Comparison of ENCODE assay signal across 28 cellular contexts in genomic region chr1:227556288-227556687, GRCh38.
"Had no signal": no experiment of that assay in that cellular context is flagged by ENCODE, and none has a peak within 500 bp of the region (broad histone marks: within the 10 kb centered on the region; RNA-seq: fewer than 3 reads in every experiment).

No MANE protein-coding gene starts in this region.

- DNase-seq: hypothalamus; immature natural killer cell; kidney; left ventricle myocardium inferior; mesendoderm; naive thymus-derived CD4-positive, alpha-beta T cell; ovary; posterior cingulate gyrus; retina; sigmoid colon; small intestine; stimulated activated CD4-positive, alpha-beta T cell treated with anti-CD3 and anti-CD28 coated beads, Interleukin-1b, Interleukin-23, amount 100 ng/mL, for 48 hours; stimulated activated CD4-positive, alpha-beta T cell treated with anti-CD3 and anti-CD28 coated beads, Interleukin-2, amount 100 ng/mL, for 48 hours; stimulated activated CD4-positive, alpha-beta T cell treated with anti-CD3 and anti-CD28 coated beads, Interleukin-4, amount 100 ng/mL, for 4 hours; stimulated activated CD8-positive, alpha-beta memory T cell treated with anti-CD3 and anti-CD28 coated beads, Interleukin-4, amount 100 ng/mL, for 48 hours; stimulated activated naive CD8-positive, alpha-beta T cell treated with anti-CD3 and anti-CD28 coated beads, Interleukin-15, Interleukin-2, amounts not matched to agents 100 U/mL and 50 U/mL, for 24 hours; stomach; testis; thyroid gland; transverse colon; upper lobe of left lung had no signal

- H3K27me3 ChIP-seq: ovary, testis, thyroid gland, vagina had no signal

- H3K27ac ChIP-seq: left ventricle myocardium inferior, ovary, prostate gland, sigmoid colon, stomach, testis, thyroid gland, upper lobe of left lung, vagina had no signal

- H3K4me1 ChIP-seq: prostate gland, testis, transverse colon had no signal

- H3K4me3 ChIP-seq: left ventricle myocardium inferior, lung, ovary, prostate gland, sigmoid colon, stomach, testis, thyroid gland, transverse colon, upper lobe of left lung, vagina had no signal

- ATAC-seq: naive thymus-derived CD4-positive, alpha-beta T cell; natural killer cell treated with Interleukin-12 subunit alpha and Interleukin-12 subunit beta and Interleukin-15 and Interleukin-18, amount 100 ng/mL, for 72 hours; right cardiac atrium; stimulated activated memory B cell treated with anti-CD40 and anti-IgM and Interleukin-4, amounts not matched to agents 10 μg/mL and 1 μg/mL and 100 μg/mL, for 72 hours; stimulated activated naive CD8-positive, alpha-beta T cell treated with anti-CD3 and anti-CD28 coated beads, Interleukin-15, Interleukin-2, amounts not matched to agents 100 U/mL and 50 U/mL, for 24 hours had no signal

- H3K36me3 ChIP-seq: left ventricle myocardium inferior, ovary, prostate gland, sigmoid colon, stomach, thyroid gland, transverse colon, upper lobe of left lung, vagina had no signal

- FAIRE-seq: islet of Langerhans, kidney, small intestine had no signal

- H3K9me3 ChIP-seq: ovary, prostate gland, testis, thyroid gland, vagina had no signal
